Comparison of ENCODE assay signal across 8 cellular contexts in genomic region chr15:37134699-37135131, GRCh38. TPM values are rescaled to one million over a fixed set of nuclear protein-coding genes. Genes with fewer than 3 reads are reported as not detected.
DNase-seq lines count a peak whose midpoint lies in the region; ATAC-seq and TF ChIP-seq lines count a peak whose summit lies in the region.

No MANE protein-coding gene starts in this region.

- no peak overlapping the region for H2BK120ac ChIP-seq in H9 (ENCODE audit: low read depth, low read length, poor library complexity, severe bottlenecking)

- no peak overlapping the region for H3K27ac Mint-ChIP-seq in H9

- H3K18ac ChIP-seq in H9 (ENCODE audit: insufficient read length, low read depth, low read length) = no peak overlapping the region

- H3K23ac ChIP-seq in H9 (ENCODE audit: insufficient read length, low read depth, low read length) = no peak overlapping the region

- H3K56ac ChIP-seq in H9 (ENCODE audit: insufficient read length, low read depth, low read length) = no peak overlapping the region

- POLR2A ChIA-PET in BJ (lab: Charles Lee) = no interaction called here

- TF ChIP-seq POLR2A in sigmoid colon (IDR thresholded peaks at IDR 0.05) = no peak

- H3K27ac ChIP-seq in H9 (ENCODE audit: insufficient read length, low read depth, low read length) (no peak overlapping the region), sigmoid colon (no peak overlapping the region)

- no peak overlapping the region for H2AK5ac ChIP-seq in H9 (ENCODE audit: insufficient read length, low read length)

- TF ChIP-seq CTCF in BJ (IDR thresholded peaks at IDR 0.05; ENCODE audit: insufficient read depth, low read depth, low read length) (peak; percentile 72), H9 (conservative IDR thresholded peaks at IDR 0.05) (peak; percentile 74), fibroblast of the aortic adventitia (IDR thresholded peaks at IDR 0.05; ENCODE audit: insufficient read depth, low read length) (peak; percentile 78), sigmoid colon (IDR thresholded peaks at IDR 0.05) (peak; percentile 64 to 84 (median 73))

- no peak overlapping the region for H4K5ac ChIP-seq in H9 (ENCODE audit: insufficient read length, low read depth, low read length)

- no peak overlapping the region for H2BK15ac ChIP-seq in H9 (ENCODE audit: low read depth, low read length)

- no peak for ATAC-seq in GM18517 (IDR thresholded peaks at IDR 0.05; ENCODE audit: unreplicated experiment)
- no peak for ATAC-seq in stimulated activated naive CD8-positive, alpha-beta T cell treated with anti-CD3 and anti-CD28 coated beads, Interleukin-15, Interleukin-2, amounts not matched to agents 100 U/mL and 50 U/mL, for 24 hours

- H3K27me3 ChIP-seq in BJ (ENCODE audit: control insufficient read depth, insufficient read depth, low read length) = no peaks in the 10 kb centered on the region
- H3K27me3 ChIP-seq in H9 (ENCODE audit: insufficient read depth, low read length) = no peaks in the 10 kb centered on the region
- no peaks in the 10 kb centered on the region for H3K27me3 ChIP-seq in sigmoid colon

- H2BK12ac ChIP-seq in H9 (ENCODE audit: insufficient read length, low read depth, low read length) = no peak overlapping the region

- WGBS in H9 (ENCODE audit: extremely low coverage, insufficient read length, low lambda C conversion rate) = no CpG with 5 or more reads among the region's 3 CpGs
- WGBS in sigmoid colon, 2 donors = 34 to 50% methylated on average over 3 of the region's 3 CpGs

- no peak overlapping the region for H3K4me2 ChIP-seq in H9 (ENCODE audit: insufficient read depth, insufficient read length, low read length)

- H2AFZ ChIP-seq in H9 (ENCODE audit: low read length) = no peak overlapping the region

- H3K4ac ChIP-seq in H9 (ENCODE audit: low read depth, low read length) = no peak overlapping the region

- no peak overlapping the region for H3T11ph ChIP-seq in H9 (ENCODE audit: low read length)

- H3K79me1 ChIP-seq in H9 (ENCODE audit: insufficient read depth, low read depth, low read length, poor library complexity, severe bottlenecking) = no peaks in the 10 kb centered on the region

- no peak overlapping the region for H3K4me3 Mint-ChIP-seq in H9

- peaks cover 5% of the 10 kb centered on the region for H3K27me3 Mint-ChIP-seq in H9 (ENCODE audit: low read depth)

- H3K79me2 ChIP-seq in H9 (ENCODE audit: insufficient read depth, low read length) = no peaks in the 10 kb centered on the region

- no peak overlapping the region for H3K9ac ChIP-seq in H9 (ENCODE audit: extremely low read depth, insufficient read length, low read length)

- H3K4me1 ChIP-seq in H9 (ENCODE audit: insufficient read depth, low read length) (no peaks in the 10 kb centered on the region), sigmoid colon (peaks cover 0 to 42% (median 21%) of the 10 kb centered on the region in 4 donors)

- no peak overlapping the region for H4K8ac ChIP-seq in H9 (replicated peaks; ENCODE audit: insufficient read length, low read depth, low read length)

- no peak overlapping the region for H3K4me3 ChIP-seq in BJ (ENCODE audit: low read depth, low read length)
- no peak overlapping the region for H3K4me3 ChIP-seq in fibroblast of the aortic adventitia (ENCODE audit: low read depth, low read length)
- no peak overlapping the region for H3K4me3 ChIP-seq in sigmoid colon

- H3K36me3 ChIP-seq in BJ (ENCODE audit: control insufficient read depth, insufficient read depth, low read length) = no peaks in the 10 kb centered on the region
- H3K36me3 ChIP-seq in sigmoid colon = no peaks in the 10 kb centered on the region

- H3K9me3 ChIP-seq in H9 (ENCODE audit: control insufficient read depth, low read depth, low read length) (no peaks in the 10 kb centered on the region), sigmoid colon (no peaks in the 10 kb centered on the region)

- H3K14ac ChIP-seq in H9 (ENCODE audit: insufficient read depth, low read length) = no peak overlapping the region

- H3K4me1 Mint-ChIP-seq in H9 = peaks cover 18 to 31% of the 10 kb centered on the region in 2 experiments

- TF ChIP-seq EP300 in sigmoid colon (IDR thresholded peaks at IDR 0.05) = no peak

- no peak overlapping the region for H2BK5ac ChIP-seq in H9 (ENCODE audit: insufficient read length, low read length)

- no peak overlapping the region for H2BK20ac ChIP-seq in H9 (ENCODE audit: low read depth, low read length, poor library complexity, severe bottlenecking)

- CTCF ChIA-PET in BJ (lab: Yijun Ruan, JAX) = interaction anchor here (0.7 to 3.7 kb wide), 19 partner anchors 9 to 1616 kb away, joined by 3 to 23 read pairs (median 4); no protein-coding TSS in a partner anchor

- intact Hi-C loops in sigmoid colon (cut with DNase I) = loop anchor here (2.0 to 10.0 kb wide), 6 partner anchors 37 to 1590 kb away; partner anchors contain the start of gene DPH6

- no peaks in the 10 kb centered on the region for H4K20me1 ChIP-seq in H9 (ENCODE audit: control insufficient read depth, insufficient read depth, insufficient read length)

- no peak overlapping the region for H4K91ac ChIP-seq in H9 (ENCODE audit: insufficient read length, low read depth, low read length)

- H3K36me3 Mint-ChIP-seq in H9 (ENCODE audit: insufficient read depth in 1 of 3, low read depth in 3 of 3) = no peaks in the 10 kb centered on the region

- H3K9me3 Mint-ChIP-seq in H9 = no peaks in the 10 kb centered on the region

- no peaks in the 10 kb centered on the region for H3K23me2 ChIP-seq in H9 (ENCODE audit: insufficient read length, low read depth, low read length, poor library complexity, severe bottlenecking)

- DNase-seq in BJ (ENCODE audit: low read depth) (no peak), H9 (no peak), RPMI8226 (peak; percentile 20), fibroblast of the aortic adventitia (ENCODE audit: low read depth) (peak; percentile 73), sigmoid colon (no peak)
- no peak for DNase-seq in stimulated activated CD4-positive, alpha-beta T cell treated with anti-CD3 and anti-CD28 coated beads, Interleukin-4, amount 100 ng/mL, for 1 hour
- DNase-seq in stimulated activated naive CD8-positive, alpha-beta T cell treated with anti-CD3 and anti-CD28 coated beads, Interleukin-15, Interleukin-2, amounts not matched to agents 100 U/mL and 50 U/mL, for 24 hours = no peak

RNA-seq across cellular contexts. Expression of gene MEIS2, which starts 34.4 kb away (rescaled TPM):
- polyA plus RNA-seq in BJ (2011; rRNA removed) (44.4 and 54.1 TPM in 2 replicates), sigmoid colon (1 to 10 TPM; 1.4 to 8.5 (median 4.2) TPM)
- 51.6 and 54.6 TPM in 2 replicates for polyA minus RNA-seq in BJ (2011; rRNA and poly(A)+ RNA removed)
- total RNA-seq in H9 (2021) (0.35 and 0.50 TPM in 2 replicates), fibroblast of the aortic adventitia (ENCODE audit: low replicate concordance) (43.7 and 84.0 TPM in 2 replicates), sigmoid colon (100 to 1,000 TPM in 1 of 4 donors, 10 to 100 TPM in 3; 76.0 to 154 (median 85.1) TPM)

Comparison
In these comparisons a context has a peak if more than half of its experiments do, and no peak if none do; other contexts are left out.
1. DNase-seq: peak in RPMI8226 (single experiment) and fibroblast of the aortic adventitia (single experiment); none in BJ (single experiment), H9 (single experiment), sigmoid colon (single experiment), stimulated activated CD4-positive, alpha-beta T cell treated with anti-CD3 and anti-CD28 coated beads, Interleukin-4, amount 100 ng/mL, for 1 hour (single experiment) and stimulated activated naive CD8-positive, alpha-beta T cell treated with anti-CD3 and anti-CD28 coated beads, Interleukin-15, Interleukin-2, amounts not matched to agents 100 U/mL and 50 U/mL, for 24 hours (single experiment).
2. RNA of gene MEIS2, which starts 34.4 kb away (total RNA-seq): 76.0 to 154 TPM in sigmoid colon and 43.7 to 84.0 TPM in fibroblast of the aortic adventitia; 0.35 to 0.50 TPM in H9; every median in the first group is over 10 times any median in the second.
3. Peak in every context shown above with its lines, with median percentiles within 50 percentile points of each other: CTCF ChIP-seq.